Comparison of ENCODE assay signal across 1 cellular context in genomic region chr17:62753562-62753961, GRCh38.
TF ChIP-seq lines count a peak whose summit lies in the region.

No MANE protein-coding gene starts in this region.

TF ChIP-seq in IMR-90, 13 proteins besides CTCF, POLR2A, EP300 and RAD21:
- TF ChIP-seq ELK1 (IDR thresholded peaks at IDR 0.05; ENCODE audit: borderline replicate concordance, low read depth, low read length) (no peak), MXI1 (IDR thresholded peaks at IDR 0.05; ENCODE audit: borderline replicate concordance, low read depth, low read length) (no peak), FOS (IDR thresholded peaks at IDR 0.05; ENCODE audit: low read depth, low read length) (no peak), BHLHE40 (IDR thresholded peaks at IDR 0.05; ENCODE audit: low read depth, low read length) (no peak), CHD1 (IDR thresholded peaks at IDR 0.05; ENCODE audit: low read depth, low read length) (no peak), SMC3 (IDR thresholded peaks at IDR 0.05; ENCODE audit: low read depth, low read length) (no peak), CEBPB (IDR thresholded peaks at IDR 0.05; ENCODE audit: low read depth, low read length) (no peak), MAZ (IDR thresholded peaks at IDR 0.05; ENCODE audit: borderline replicate concordance, low read depth, low read length) (no peak), MAFK (IDR thresholded peaks at IDR 0.05; ENCODE audit: low read depth, low read length) (no peak), USF2 (IDR thresholded peaks at IDR 0.05; ENCODE audit: low read depth, low read length) (no peak), NFE2L2 (IDR thresholded peaks at IDR 0.05; ENCODE audit: low read depth, low read length) (no peak), RCOR1 (IDR thresholded peaks at IDR 0.05; ENCODE audit: insufficient replicate concordance, low read length) (no peak), RFX5 (IDR thresholded peaks at IDR 0.05; ENCODE audit: low read depth, low read length) (no peak)
